ENCODE assay signal across 28 cellular contexts in the genomic region with DNA sequence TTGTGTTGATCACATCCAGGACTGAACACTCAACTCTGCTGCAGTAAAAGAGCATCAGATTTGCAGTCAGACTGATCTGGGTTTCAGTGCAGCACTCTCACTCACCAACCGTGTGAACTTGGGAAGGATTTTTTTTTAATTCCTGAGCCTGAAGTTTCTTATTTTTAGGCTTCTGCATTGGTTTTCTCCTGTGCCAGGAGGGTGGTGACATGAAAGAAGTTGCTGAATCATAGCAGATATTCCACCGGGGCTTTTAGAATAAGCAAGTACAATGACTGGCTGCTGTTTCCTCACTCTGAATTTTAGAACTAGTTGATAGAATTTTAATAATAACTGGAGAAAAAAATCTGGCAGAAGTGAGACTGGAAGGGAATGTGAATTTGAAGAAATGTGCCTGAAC. TPM values are rescaled to one million over a fixed set of nuclear protein-coding genes. Genes with fewer than 3 reads are reported as not detected.
"Had no signal": no experiment of that assay in that cellular context is flagged by ENCODE, and none has a peak within 500 bp of the region (broad histone marks: within the 10 kb centered on the region; RNA-seq: fewer than 3 reads in every experiment).

No MANE protein-coding gene starts in this region.

- DNase-seq: activated CD4-positive, alpha-beta memory T cell treated with anti-CD3 and anti-CD28 coated beads, Interleukin-2, amount 10 ng/mL, durations not matched to agents 7 days and 5 days; activated CD8-positive, alpha-beta memory T cell treated with anti-CD3 and anti-CD28 coated beads, Interleukin-2, amount 10 ng/mL, durations not matched to agents 7 days and 5 days; activated T-cell treated with anti-CD3 and anti-CD28 coated beads for 4 hours; colonic mucosa; esophagus squamous epithelium; glutamatergic neuron; immature natural killer cell; left lung; natural killer cell; retina; stimulated activated CD4-positive, alpha-beta T cell treated with anti-CD3 and anti-CD28 coated beads, Interleukin-12 subunit alpha, Interleukin-12 subunit beta, amount 100 ng/mL, for 4 hours; T1000 had no signal

- H3K27me3 ChIP-seq: colonic mucosa, hepatocyte, left lung, suprapubic skin, tibial nerve had no signal

- H3K9me3 ChIP-seq: colonic mucosa, esophagus squamous epithelium, suprapubic skin, tibial nerve had no signal

- H2AFZ ChIP-seq: hepatocyte had no signal

- H3K4me3 ChIP-seq: colonic mucosa, esophagus squamous epithelium, hepatocyte, left lung, lung, suprapubic skin, tibial nerve had no signal

- H3K4me2 ChIP-seq: hepatocyte had no signal

- H3K4me1 ChIP-seq: colonic mucosa, esophagus squamous epithelium, left lung had no signal

- H3K79me2 ChIP-seq: hepatocyte had no signal

- H3K4me3 Mint-ChIP-seq: activated CD4-positive, alpha-beta memory T cell treated with anti-CD3 and anti-CD28 coated beads, Interleukin-2, amount 10 ng/mL, durations not matched to agents 7 days and 5 days; activated CD4-positive, alpha-beta T cell treated with anti-CD3 and anti-CD28 coated beads, Interleukin-2, amount 10 ng/mL, durations not matched to agents 24 days and 14 days; activated CD8-positive, alpha-beta memory T cell treated with anti-CD3 and anti-CD28 coated beads, Interleukin-2, amount 10 ng/mL, durations not matched to agents 7 days and 5 days; activated naive CD8-positive, alpha-beta T cell; activated T-helper 17 cell treated with anti-CD3 and anti-CD28 coated beads, Interleukin-2, amount 50 U/mL, for 72 hours; central memory CD8-positive, alpha-beta T cell; immature natural killer cell; natural killer cell; stimulated activated naive CD8-positive, alpha-beta T cell treated with anti-CD3 and anti-CD28 coated beads, Interleukin-15, Interleukin-2, amounts not matched to agents 100 ng/mL and 50 ng/mL, for 24 hours; T-helper 1 cell treated with Interleukin-12 subunit alpha and Interleukin-12 subunit beta and Interleukin-4 antibody, amounts not matched to agents 30 μg/mL and 1 μg/mL, for 36 hours had no signal

- H3K36me3 ChIP-seq: colonic mucosa, esophagus squamous epithelium, left lung, suprapubic skin, tibial nerve had no signal

- H3K4me1 Mint-ChIP-seq: activated CD4-positive, alpha-beta memory T cell treated with anti-CD3 and anti-CD28 coated beads, Interleukin-2, amount 10 ng/mL, durations not matched to agents 7 days and 5 days; activated CD4-positive, alpha-beta T cell treated with anti-CD3 and anti-CD28 coated beads, Interleukin-2, amount 10 ng/mL, durations not matched to agents 24 days and 14 days; activated CD8-positive, alpha-beta memory T cell treated with anti-CD3 and anti-CD28 coated beads, Interleukin-2, amount 10 ng/mL, durations not matched to agents 7 days and 5 days; activated T-helper 17 cell treated with anti-CD3 and anti-CD28 coated beads, Interleukin-2, amount 50 U/mL, for 72 hours; central memory CD8-positive, alpha-beta T cell; immature natural killer cell; natural killer cell had no signal

- H3K27ac Mint-ChIP-seq: activated CD4-positive, alpha-beta memory T cell treated with anti-CD3 and anti-CD28 coated beads, Interleukin-2, amount 10 ng/mL, durations not matched to agents 7 days and 5 days; activated CD4-positive, alpha-beta T cell treated with anti-CD3 and anti-CD28 coated beads, Interleukin-2, amount 10 ng/mL, durations not matched to agents 24 days and 14 days; activated CD8-positive, alpha-beta memory T cell treated with anti-CD3 and anti-CD28 coated beads, Interleukin-2, amount 10 ng/mL, durations not matched to agents 7 days and 5 days; activated naive CD8-positive, alpha-beta T cell; activated T-helper 17 cell treated with anti-CD3 and anti-CD28 coated beads, Interleukin-2, amount 50 U/mL, for 72 hours; immature natural killer cell; natural killer cell; progenitor cell of endocrine pancreas; stimulated activated naive CD8-positive, alpha-beta T cell treated with anti-CD3 and anti-CD28 coated beads, Interleukin-15, Interleukin-2, amounts not matched to agents 100 ng/mL and 50 ng/mL, for 24 hours; T-helper 1 cell treated with Interleukin-12 subunit alpha and Interleukin-12 subunit beta and Interleukin-4 antibody, amounts not matched to agents 30 μg/mL and 1 μg/mL, for 36 hours had no signal

- FAIRE-seq: astrocyte, frontal cortex had no signal

- ATAC-seq: activated CD8-positive, alpha-beta memory T cell treated with anti-CD3 and anti-CD28 coated beads, Interleukin-2, amount 10 ng/mL, durations not matched to agents 7 days and 5 days; activated T-helper 17 cell treated with anti-CD3 and anti-CD28 coated beads, Interleukin-2, amount 50 U/mL, for 72 hours; left lung; natural killer cell had no signal

- H3K27ac ChIP-seq: colonic mucosa, esophagus squamous epithelium, hepatocyte, left lung, suprapubic skin, tibial nerve had no signal

RNA-seq across cellular contexts. Expression of gene ADAM30, which starts 11.6 kb away (rescaled TPM):
- total RNA-seq: activated CD4-positive, alpha-beta memory T cell treated with anti-CD3 and anti-CD28 coated beads, Interleukin-2, amount 10 ng/mL, durations not matched to agents 7 days and 5 days; activated CD4-positive, alpha-beta T cell treated with anti-CD3 and anti-CD28 coated beads, Interleukin-2, amount 10 ng/mL, durations not matched to agents 24 days and 14 days; activated CD8-positive, alpha-beta memory T cell treated with anti-CD3 and anti-CD28 coated beads, Interleukin-2, amount 10 ng/mL, durations not matched to agents 7 days and 5 days; activated T-helper 17 cell treated with anti-CD3 and anti-CD28 coated beads, Interleukin-2, amount 50 U/mL, for 72 hours; astrocyte; colonic mucosa; esophagus squamous epithelium; frontal cortex; hepatocyte; kidney epithelial cell; left lung; lung; osteoblast; progenitor cell of endocrine pancreas; suprapubic skin; tibial nerve; urinary bladder had no signal
- polyA plus RNA-seq: hepatocyte, immature natural killer cell, lung, urinary bladder had no signal
